ENCODE assay signal across 8 cellular contexts in the genomic region with DNA sequence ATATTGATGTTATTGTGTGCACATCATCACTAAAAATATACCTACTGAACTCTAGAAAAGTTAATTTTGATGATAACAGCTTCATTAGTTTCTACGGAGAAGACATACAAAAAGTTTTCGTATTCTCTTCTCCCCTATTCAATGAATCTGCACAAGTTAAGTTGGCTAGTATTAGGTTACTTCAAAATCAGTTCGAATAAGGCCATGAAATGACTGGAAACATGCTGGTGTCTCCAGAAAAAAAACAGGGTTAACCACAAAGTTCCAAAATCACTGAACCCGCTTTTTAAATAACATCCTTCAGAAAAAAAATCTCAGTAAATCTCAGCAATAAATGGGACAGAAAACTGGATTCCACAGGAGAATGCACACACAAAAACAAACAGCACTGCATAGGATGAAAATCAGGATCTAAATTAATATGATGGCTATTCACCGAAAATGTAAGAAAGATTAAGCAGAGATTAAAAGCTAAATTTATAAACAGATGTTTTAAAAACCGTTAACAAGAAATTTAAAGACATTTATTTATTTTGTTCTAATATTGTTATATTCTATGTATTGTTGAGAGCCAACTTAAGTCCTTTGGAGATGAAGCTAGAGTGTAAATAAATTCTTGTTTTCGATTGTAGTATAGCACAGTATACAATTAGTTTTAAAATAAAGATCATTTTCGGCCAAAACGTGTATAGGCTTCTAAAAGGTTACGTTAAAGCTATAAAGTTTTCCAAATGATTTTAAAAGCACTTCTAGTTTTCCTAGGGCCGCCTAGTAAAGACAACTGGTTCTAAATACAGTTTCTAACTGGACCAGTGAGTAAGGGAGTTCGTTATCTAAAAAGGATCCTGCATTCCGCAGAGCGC. TPM values are rescaled to one million over a fixed set of nuclear protein-coding genes. Genes with fewer than 3 reads are reported as not detected.
DNase-seq lines count a peak whose midpoint lies in the region; ATAC-seq and TF ChIP-seq lines count a peak whose summit lies in the region.

No MANE protein-coding gene starts in this region.

- peak overlapping the region in 3 of 5 donors; percentile 42 to 82 (median 76) for H3K27ac ChIP-seq in adrenal gland

- H3K36me3 Mint-ChIP-seq in stimulated activated naive B cell treated with anti-CD40 and anti-IgM and Interleukin-4, amounts not matched to agents 10 μg/mL and 1 μg/mL and 100 μg/mL, for 72 hours, result no peaks in the 10 kb centered on the region

- H3K27ac Mint-ChIP-seq in stimulated activated naive B cell treated with anti-CD40 and anti-IgM and Interleukin-4, amounts not matched to agents 10 μg/mL and 1 μg/mL and 100 μg/mL, for 72 hours, result no peak overlapping the region

- no peak for TF ChIP-seq CTCF in adrenal gland (IDR thresholded peaks at IDR 0.05)
- TF ChIP-seq CTCF in kidney epithelial cell (IDR thresholded peaks at IDR 0.05; ENCODE audit: insufficient read depth, low read length, poor library complexity, severe bottlenecking), result no peak

- ATAC-seq in stimulated activated naive B cell treated with anti-CD40 and anti-IgM and Interleukin-4, amounts not matched to agents 10 μg/mL and 1 μg/mL and 100 μg/mL, for 72 hours (replicated peaks), result no peak
- ATAC-seq in HG02763 (IDR thresholded peaks at IDR 0.05; ENCODE audit: unreplicated experiment) (no peak), GM21381 (IDR thresholded peaks at IDR 0.05; ENCODE audit: unreplicated experiment) (no peak), GM21576 (IDR thresholded peaks at IDR 0.05; ENCODE audit: unreplicated experiment) (no peak)

- TF ChIP-seq POLR2A in adrenal gland (IDR thresholded peaks at IDR 0.05), result no peak

- H3K9me3 Mint-ChIP-seq in stimulated activated naive B cell treated with anti-CD40 and anti-IgM and Interleukin-4, amounts not matched to agents 10 μg/mL and 1 μg/mL and 100 μg/mL, for 72 hours, result no peaks in the 10 kb centered on the region

- H3K4me1 ChIP-seq in adrenal gland (replicated peaks in 1 of 2), result peaks cover 0 to 12% of the 10 kb centered on the region in 2 donors

- H3K27me3 ChIP-seq in adrenal gland, result no peaks in the 10 kb centered on the region
- H3K27me3 ChIP-seq in kidney epithelial cell (ENCODE audit: control insufficient read depth, insufficient read depth, low read length), result peaks cover 14% of the 10 kb centered on the region

- peak overlapping the region; percentile 84 to 86 for H3K4me3 Mint-ChIP-seq in stimulated activated naive B cell treated with anti-CD40 and anti-IgM and Interleukin-4, amounts not matched to agents 10 μg/mL and 1 μg/mL and 100 μg/mL, for 72 hours

- H3K27me3 Mint-ChIP-seq in stimulated activated naive B cell treated with anti-CD40 and anti-IgM and Interleukin-4, amounts not matched to agents 10 μg/mL and 1 μg/mL and 100 μg/mL, for 72 hours, result peaks cover 38 to 51% of the 10 kb centered on the region in 2 donors

- peaks cover 2 to 18% of the 10 kb centered on the region in 2 donors for H3K4me1 Mint-ChIP-seq in stimulated activated naive B cell treated with anti-CD40 and anti-IgM and Interleukin-4, amounts not matched to agents 10 μg/mL and 1 μg/mL and 100 μg/mL, for 72 hours

- H3K4me3 ChIP-seq in adrenal gland (peak overlapping the region in 3 of 4 donors; percentile 29 to 80 (median 48)), kidney epithelial cell (ENCODE audit: low read depth, low read length) (peak overlapping the region; percentile 56)

- no peaks in the 10 kb centered on the region for H3K36me3 ChIP-seq in adrenal gland (replicated peaks in 1 of 2)
- H3K36me3 ChIP-seq in kidney epithelial cell (ENCODE audit: control insufficient read depth, insufficient read depth, low read length), result no peaks in the 10 kb centered on the region

- intact Hi-C loops in adrenal gland (cut with DNase I), result loop anchor here (2.0 to 10.0 kb wide), 3 partner anchors 46 to 151 kb away; no protein-coding TSS in a partner anchor

- H3K9me3 ChIP-seq in adrenal gland (replicated peaks in 1 of 3), result no peaks in the 10 kb centered on the region

- peak; percentile 12 to 52 for DNase-seq in NCI-H524 (lab: John Stamatoyannopoulos, UW)
- no peak for DNase-seq in NCI-H524 treated with DMSO at 0.1 percent for 48 hours (lab: John Stamatoyannopoulos, UW)
- DNase-seq in adrenal gland, result no peak
- DNase-seq in kidney epithelial cell (ENCODE audit: low read depth), result no peak
- no peak for DNase-seq in stimulated activated naive B cell treated with anti-CD40 and anti-IgM and Interleukin-4, amounts not matched to agents 10 μg/mL and 1 μg/mL and 100 μg/mL, for 72 hours

- WGBS in adrenal gland, 4 donors, result 40 to 41% (median 41%) methylated on average over 14 of the region's 14 CpGs

RNA-seq across cellular contexts. Expression of a gene that starts 1.0 kb away (rescaled TPM):
- 10 to 100 TPM; 14.8 to 31.3 (median 24.8) TPM for total RNA-seq in adrenal gland
- polyA plus RNA-seq in adrenal gland, result 10 to 100 TPM in 1 of 3 donors, 1 to 10 TPM in 2; 4.1 to 12.8 (median 4.3) TPM
- not detected in 2 replicates for total RNA-seq in kidney epithelial cell

Comparison
In these comparisons a context has a peak if more than half of its experiments do, and no peak if none do; other contexts are left out.
1. DNase-seq: peak in NCI-H524 (2 of 2); none in NCI-H524 treated with DMSO at 0.1 percent for 48 hours (single experiment), adrenal gland (0 of 7), kidney epithelial cell (single experiment) and stimulated activated naive B cell treated with anti-CD40 and anti-IgM and Interleukin-4, amounts not matched to agents 10 μg/mL and 1 μg/mL and 100 μg/mL, for 72 hours (single experiment).
2. RNA of a gene that starts 1.0 kb away (total RNA-seq): 14.8 to 31.3 TPM in adrenal gland; not detected in kidney epithelial cell; every median in the first group is over 10 times any median in the second.